8 cellular contexts compared by ENCODE assay signal in genomic region chr11:26753738-26754504, GRCh38. TPM values are rescaled to one million over a fixed set of nuclear protein-coding genes. Genes with fewer than 3 reads are reported as not detected.
A peak's percentile ranks its signal among the peaks of the same experiment; 100 is the strongest.
DNase-seq lines count a peak whose midpoint lies in the region; ATAC-seq and TF ChIP-seq lines count a peak whose summit lies in the region.

No MANE protein-coding gene starts in this region.

- H3T11ph ChIP-seq in H9 (ENCODE audit: low read length), result no peak overlapping the region

- H3K9ac ChIP-seq in H9 (ENCODE audit: extremely low read depth, insufficient read length, low read length), result no peak overlapping the region

- H4K5ac ChIP-seq in H9 (ENCODE audit: insufficient read length, low read depth, low read length), result no peak overlapping the region

- no peaks in the 10 kb centered on the region for H3K79me1 ChIP-seq in H9 (ENCODE audit: insufficient read depth, low read depth, low read length, poor library complexity, severe bottlenecking)

- H3K36me3 Mint-ChIP-seq in H9 (ENCODE audit: insufficient read depth in 1 of 3, low read depth in 3 of 3), result no peaks in the 10 kb centered on the region

- H3K23ac ChIP-seq in H9 (ENCODE audit: insufficient read length, low read depth, low read length), result no peak overlapping the region

- peak; percentile 62 for DNase-seq in ELR (ENCODE audit: low read depth)
- peak; percentile 30 for DNase-seq in H9
- peak; percentile 58 for DNase-seq in NCI-H146 (lab: John Stamatoyannopoulos, UW)
- DNase-seq in T1000 (lab: John Stamatoyannopoulos, UW), result peak; percentile 30
- peak; percentile 40 for DNase-seq in Right ventricle myocardium superior
- no peak for DNase-seq in retinal pigment epithelial cell (ENCODE audit: low read depth)
- no peak for DNase-seq in activated effector memory CD4-positive, alpha-beta T cell treated with Interleukin-2 at 50 U/mL for 16 hours
- DNase-seq in activated CD4-positive, alpha-beta T cell treated with anti-CD3 and anti-CD28 coated beads, Interleukin-2, amount 50 U/mL, for 4 hours, result no peak

- intact Hi-C loops in Right ventricle myocardium superior (cut with DNase I), result loop anchor here (2.0 kb wide), 1 partner anchor 405 kb away; no protein-coding TSS in a partner anchor

- H2BK120ac ChIP-seq in H9 (ENCODE audit: low read depth, low read length, poor library complexity, severe bottlenecking), result no peak overlapping the region

- H2AFZ ChIP-seq in H9 (ENCODE audit: low read length), result no peak overlapping the region

- no peak overlapping the region for H3K14ac ChIP-seq in H9 (ENCODE audit: insufficient read depth, low read length)

- H3K4me3 Mint-ChIP-seq in H9, result no peak overlapping the region

- no peak overlapping the region for H4K8ac ChIP-seq in H9 (replicated peaks; ENCODE audit: insufficient read length, low read depth, low read length)

- no peaks in the 10 kb centered on the region for H3K9me3 ChIP-seq in H9 (ENCODE audit: control insufficient read depth, low read depth, low read length)

- no peak overlapping the region for H2BK12ac ChIP-seq in H9 (ENCODE audit: insufficient read length, low read depth, low read length)

- H4K20me1 ChIP-seq in H9 (ENCODE audit: control insufficient read depth, insufficient read depth, insufficient read length), result no peaks in the 10 kb centered on the region

- no peak overlapping the region for H3K56ac ChIP-seq in H9 (ENCODE audit: insufficient read length, low read depth, low read length)

- H3K4me1 ChIP-seq in H9 (ENCODE audit: insufficient read depth, low read length), result no peaks in the 10 kb centered on the region

- peak; percentile 86 for ATAC-seq in Right ventricle myocardium superior (ENCODE audit: poor library complexity)

- no peak overlapping the region for H3K4me2 ChIP-seq in H9 (ENCODE audit: insufficient read depth, insufficient read length, low read length)

- no peak overlapping the region for H3K4ac ChIP-seq in H9 (ENCODE audit: low read depth, low read length)

- no peak overlapping the region for H3K27ac ChIP-seq in H9 (ENCODE audit: insufficient read length, low read depth, low read length)

- H4K91ac ChIP-seq in H9 (ENCODE audit: insufficient read length, low read depth, low read length), result no peak overlapping the region

- TF ChIP-seq CTCF in H9 (conservative IDR thresholded peaks at IDR 0.05) (peak; percentile 90), retinal pigment epithelial cell (conservative IDR thresholded peaks at IDR 0.05; ENCODE audit: low read depth, low read length) (peak; percentile 75)

- no peaks in the 10 kb centered on the region for H3K4me1 Mint-ChIP-seq in H9

- H2AK5ac ChIP-seq in H9 (ENCODE audit: insufficient read length, low read length), result no peak overlapping the region

- no peak overlapping the region for H3K18ac ChIP-seq in H9 (ENCODE audit: insufficient read length, low read depth, low read length)

- no CpG with 5 or more reads among the region's 8 CpGs for WGBS in H9 (ENCODE audit: extremely low coverage, insufficient read length, low lambda C conversion rate)

- no peaks in the 10 kb centered on the region for H3K23me2 ChIP-seq in H9 (ENCODE audit: insufficient read length, low read depth, low read length, poor library complexity, severe bottlenecking)

- H2BK5ac ChIP-seq in H9 (ENCODE audit: insufficient read length, low read length), result no peak overlapping the region

- H3K27ac Mint-ChIP-seq in H9, result no peak overlapping the region

- no peak overlapping the region for H3K4me3 ChIP-seq in retinal pigment epithelial cell (ENCODE audit: low read length)

- no peak overlapping the region for H2BK20ac ChIP-seq in H9 (ENCODE audit: low read depth, low read length, poor library complexity, severe bottlenecking)

- no peaks in the 10 kb centered on the region for H3K79me2 ChIP-seq in H9 (ENCODE audit: insufficient read depth, low read length)

- H3K27me3 ChIP-seq in H9 (ENCODE audit: insufficient read depth, low read length), result no peaks in the 10 kb centered on the region

- no peaks in the 10 kb centered on the region for H3K27me3 Mint-ChIP-seq in H9 (ENCODE audit: low read depth)

- H3K9me3 Mint-ChIP-seq in H9, result no peaks in the 10 kb centered on the region

- no peak overlapping the region for H2BK15ac ChIP-seq in H9 (ENCODE audit: low read depth, low read length)

RNA-seq across cellular contexts. Expression of gene SLC5A12, which starts 32.1 kb away (rescaled TPM):
- total RNA-seq in H9 (2021) (2.7 and 3.2 TPM in 2 replicates), Right ventricle myocardium superior (not detected)

Comparison
In these comparisons a context has a peak if more than half of its experiments do, and no peak if none do; other contexts are left out.
1. DNase-seq: peak in ELR (single experiment), H9 (single experiment), NCI-H146 (single experiment), T1000 (single experiment) and Right ventricle myocardium superior (single experiment); none in retinal pigment epithelial cell (single experiment), activated effector memory CD4-positive, alpha-beta T cell treated with Interleukin-2 at 50 U/mL for 16 hours (single experiment) and activated CD4-positive, alpha-beta T cell treated with anti-CD3 and anti-CD28 coated beads, Interleukin-2, amount 50 U/mL, for 4 hours (0 of 2).